27 cellular contexts compared by ENCODE assay signal in the genomic region with DNA sequence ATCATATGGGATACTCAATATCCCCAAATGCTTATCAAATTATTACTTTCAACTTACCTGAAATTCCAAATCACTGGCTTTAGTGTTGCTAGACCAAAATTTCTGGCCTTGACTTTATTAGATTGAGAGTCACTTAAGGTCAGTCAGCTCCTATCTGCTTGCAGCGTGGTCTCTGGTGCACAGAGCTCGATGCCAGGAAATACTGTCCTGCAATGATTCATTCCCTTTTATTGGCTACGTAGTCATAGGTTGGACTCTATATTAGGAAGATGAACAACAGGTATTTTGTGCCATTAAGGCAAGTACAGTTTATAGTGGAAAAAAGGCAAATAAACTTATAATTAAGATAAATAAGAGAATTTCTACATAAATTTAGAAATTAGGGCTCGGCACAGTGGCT.
"Had no signal": no experiment of that assay in that cellular context is flagged by ENCODE, and none has a peak within 500 bp of the region (broad histone marks: within the 10 kb centered on the region; RNA-seq: fewer than 3 reads in every experiment).

No MANE protein-coding gene starts in this region.

- H3K4me3 Mint-ChIP-seq: activated CD4-positive, alpha-beta memory T cell treated with anti-CD3 and anti-CD28 coated beads for 36 hours; activated CD4-positive, alpha-beta T cell treated with anti-CD3 and anti-CD28 coated beads for 36 hours; activated CD4-positive, alpha-beta T cell treated with anti-CD3 and anti-CD28 coated beads, Interleukin-2, amount 10 ng/mL, durations not matched to agents 24 days and 14 days; activated CD8-positive, alpha-beta memory T cell treated with anti-CD3 and anti-CD28 coated beads, Interleukin-2, amount 10 ng/mL, durations not matched to agents 7 days and 5 days; activated CD8-positive, alpha-beta T cell treated with anti-CD3 and anti-CD28 coated beads, Interleukin-2, amount 10 ng/mL, durations not matched to agents 7 days and 5 days; activated naive CD4-positive, alpha-beta T cell treated with anti-CD3 and anti-CD28 coated beads, Interleukin-2, amount 10 ng/mL, durations not matched to agents 7 days and 5 days; activated naive CD8-positive, alpha-beta T cell treated with anti-CD3 and anti-CD28 coated beads, Interleukin-2, amount 10 ng/mL, durations not matched to agents 7 days and 5 days; activated T-helper 1 cell treated with anti-CD3 and anti-CD28 coated beads, Interleukin-12 subunit alpha, Interleukin-12 subunit beta, Interleukin-2, Interleukin-4 antibody, amounts not matched to agents 30 ng/mL and 10 ng/mL and 1 ng/mL, durations not matched to agents 14 hours and 24 hours and 36 hours; brain had no signal

- H3K9me3 ChIP-seq: ascending aorta, colonic mucosa, esophagus muscularis mucosa, gastroesophageal sphincter, heart right ventricle had no signal

- H3K4me1 Mint-ChIP-seq: activated CD4-positive, alpha-beta T cell treated with anti-CD3 and anti-CD28 coated beads for 36 hours; activated CD4-positive, alpha-beta T cell treated with anti-CD3 and anti-CD28 coated beads, Interleukin-2, amount 10 ng/mL, durations not matched to agents 24 days and 14 days; activated CD8-positive, alpha-beta memory T cell treated with anti-CD3 and anti-CD28 coated beads, Interleukin-2, amount 10 ng/mL, durations not matched to agents 7 days and 5 days; activated naive CD4-positive, alpha-beta T cell treated with anti-CD3 and anti-CD28 coated beads, Interleukin-2, amount 10 ng/mL, durations not matched to agents 7 days and 5 days; activated naive CD8-positive, alpha-beta T cell treated with anti-CD3 and anti-CD28 coated beads, Interleukin-2, amount 10 ng/mL, durations not matched to agents 7 days and 5 days had no signal

- H3K27me3 Mint-ChIP-seq: activated CD4-positive, alpha-beta T cell treated with anti-CD3 and anti-CD28 coated beads for 36 hours; activated CD4-positive, alpha-beta T cell treated with anti-CD3 and anti-CD28 coated beads, Interleukin-2, amount 10 ng/mL, durations not matched to agents 24 days and 14 days had no signal

- H3K27ac ChIP-seq: ascending aorta, colonic mucosa, esophagus muscularis mucosa, gastroesophageal sphincter, heart right ventricle had no signal

- DNase-seq: activated CD4-positive, alpha-beta memory T cell treated with anti-CD3 and anti-CD28 coated beads for 36 hours; activated CD4-positive, alpha-beta T cell treated with anti-CD3 and anti-CD28 coated beads for 36 hours; activated CD4-positive, CD25-positive, alpha-beta regulatory T cell; activated CD4-positive, CD25-positive, alpha-beta regulatory T cell treated with anti-CD3 and anti-CD28 coated beads, Interleukin-2, amount 50 U/mL, for 72 hours; activated CD8-positive, alpha-beta memory T cell treated with anti-CD3 and anti-CD28 coated beads, Interleukin-2, amount 10 ng/mL, durations not matched to agents 7 days and 5 days; activated CD8-positive, alpha-beta memory T cell treated with anti-CD3 and anti-CD28 coated beads, Interleukin-2, amount 50 U/mL, for 4 hours; activated CD8-positive, alpha-beta T cell treated with anti-CD3 and anti-CD28 coated beads, Interleukin-2, amount 10 ng/mL, durations not matched to agents 7 days and 5 days; activated effector memory CD4-positive, alpha-beta T cell treated with anti-CD3 and anti-CD28 coated beads, Interleukin-2, amount 50 U/mL, for 16 hours; activated naive CD4-positive, alpha-beta T cell treated with anti-CD3 and anti-CD28 coated beads, Interleukin-2, amount 10 ng/mL, durations not matched to agents 7 days and 5 days; activated naive CD8-positive, alpha-beta T cell treated with anti-CD3 and anti-CD28 coated beads, Interleukin-2, amount 10 ng/mL, durations not matched to agents 7 days and 5 days; activated T-cell treated with anti-CD3 and anti-CD28 coated beads, Interleukin-2, amount 50 U/mL, for 1 hour; activated T-cell treated with anti-CD3 and anti-CD28 coated beads, Interleukin-2, amount 50 U/mL, for 48 hours; caudate nucleus; colonic mucosa; effector CD8-positive, alpha-beta T cell; erythroblast; foreskin melanocyte; heart right ventricle; T-helper 2 cell had no signal

- H3K27ac Mint-ChIP-seq: activated CD4-positive, alpha-beta memory T cell treated with anti-CD3 and anti-CD28 coated beads for 36 hours; activated CD4-positive, alpha-beta T cell treated with anti-CD3 and anti-CD28 coated beads for 36 hours; activated CD4-positive, alpha-beta T cell treated with anti-CD3 and anti-CD28 coated beads, Interleukin-2, amount 10 ng/mL, durations not matched to agents 24 days and 14 days; activated CD8-positive, alpha-beta memory T cell treated with anti-CD3 and anti-CD28 coated beads, Interleukin-2, amount 10 ng/mL, durations not matched to agents 7 days and 5 days; activated CD8-positive, alpha-beta T cell treated with anti-CD3 and anti-CD28 coated beads, Interleukin-2, amount 10 ng/mL, durations not matched to agents 7 days and 5 days; activated naive CD4-positive, alpha-beta T cell treated with anti-CD3 and anti-CD28 coated beads, Interleukin-2, amount 10 ng/mL, durations not matched to agents 7 days and 5 days; activated naive CD4-positive, alpha-beta T cell treated with anti-CD3 and anti-CD28 coated beads, Interleukin-2, amount 50 U/mL, for 72 hours; activated naive CD8-positive, alpha-beta T cell treated with anti-CD3 and anti-CD28 coated beads, Interleukin-2, amount 10 ng/mL, durations not matched to agents 7 days and 5 days; activated T-helper 1 cell treated with anti-CD3 and anti-CD28 coated beads, Interleukin-12 subunit alpha, Interleukin-12 subunit beta, Interleukin-2, Interleukin-4 antibody, amounts not matched to agents 30 ng/mL and 10 ng/mL and 1 ng/mL, durations not matched to agents 14 hours and 24 hours and 36 hours; activated T-helper 2 cell treated with anti-CD3 and anti-CD28 coated beads, Interferon-gamma antibody, Interleukin-2, Interleukin-4, amounts not matched to agents 10 μg/mL and 5 μg/mL and 100 μg/mL, durations not matched to agents 14 hours and 24 hours and 36 hours; brain had no signal

- H3K27me3 ChIP-seq: ascending aorta, colonic mucosa, esophagus muscularis mucosa, gastroesophageal sphincter, heart right ventricle had no signal

- H3K36me3 Mint-ChIP-seq: activated CD4-positive, alpha-beta memory T cell treated with anti-CD3 and anti-CD28 coated beads for 36 hours; activated CD8-positive, alpha-beta memory T cell treated with anti-CD3 and anti-CD28 coated beads, Interleukin-2, amount 10 ng/mL, durations not matched to agents 7 days and 5 days; activated naive CD4-positive, alpha-beta T cell treated with anti-CD3 and anti-CD28 coated beads, Interleukin-2, amount 10 ng/mL, durations not matched to agents 7 days and 5 days; activated naive CD4-positive, alpha-beta T cell treated with anti-CD3 and anti-CD28 coated beads, Interleukin-2, amount 50 U/mL, for 72 hours; activated naive CD8-positive, alpha-beta T cell treated with anti-CD3 and anti-CD28 coated beads, Interleukin-2, amount 10 ng/mL, durations not matched to agents 7 days and 5 days; brain had no signal

- H3K9me3 Mint-ChIP-seq: activated CD4-positive, alpha-beta memory T cell treated with anti-CD3 and anti-CD28 coated beads for 36 hours; activated naive CD4-positive, alpha-beta T cell treated with anti-CD3 and anti-CD28 coated beads, Interleukin-2, amount 10 ng/mL, durations not matched to agents 7 days and 5 days; activated naive CD4-positive, alpha-beta T cell treated with anti-CD3 and anti-CD28 coated beads, Interleukin-2, amount 50 U/mL, for 72 hours; activated naive CD8-positive, alpha-beta T cell treated with anti-CD3 and anti-CD28 coated beads, Interleukin-2, amount 10 ng/mL, durations not matched to agents 7 days and 5 days; activated T-helper 1 cell treated with anti-CD3 and anti-CD28 coated beads, Interleukin-12 subunit alpha, Interleukin-12 subunit beta, Interleukin-2, Interleukin-4 antibody, amounts not matched to agents 30 ng/mL and 10 ng/mL and 1 ng/mL, durations not matched to agents 14 hours and 24 hours and 36 hours; activated T-helper 2 cell treated with anti-CD3 and anti-CD28 coated beads, Interferon-gamma antibody, Interleukin-2, Interleukin-4, amounts not matched to agents 10 μg/mL and 5 μg/mL and 100 μg/mL, durations not matched to agents 14 hours and 24 hours and 36 hours; brain had no signal

- H3K4me3 ChIP-seq: ascending aorta, colonic mucosa, esophagus muscularis mucosa, gastroesophageal sphincter, heart right ventricle had no signal

- ATAC-seq: activated CD4-positive, alpha-beta T cell treated with anti-CD3 and anti-CD28 coated beads for 36 hours; activated CD8-positive, alpha-beta memory T cell treated with anti-CD3 and anti-CD28 coated beads, Interleukin-2, amount 10 ng/mL, durations not matched to agents 7 days and 5 days; activated CD8-positive, alpha-beta T cell treated with anti-CD3 and anti-CD28 coated beads, Interleukin-2, amount 10 ng/mL, durations not matched to agents 7 days and 5 days; activated naive CD4-positive, alpha-beta T cell treated with anti-CD3 and anti-CD28 coated beads, Interleukin-2, amount 50 U/mL, for 72 hours; gastroesophageal sphincter had no signal

- H3K36me3 ChIP-seq: ascending aorta, colonic mucosa, esophagus muscularis mucosa, gastroesophageal sphincter, heart right ventricle had no signal

- H3K4me1 ChIP-seq: ascending aorta, colonic mucosa, esophagus muscularis mucosa, gastroesophageal sphincter, heart right ventricle had no signal
